ENCODE assay signal across 8 cellular contexts in the genomic region with DNA sequence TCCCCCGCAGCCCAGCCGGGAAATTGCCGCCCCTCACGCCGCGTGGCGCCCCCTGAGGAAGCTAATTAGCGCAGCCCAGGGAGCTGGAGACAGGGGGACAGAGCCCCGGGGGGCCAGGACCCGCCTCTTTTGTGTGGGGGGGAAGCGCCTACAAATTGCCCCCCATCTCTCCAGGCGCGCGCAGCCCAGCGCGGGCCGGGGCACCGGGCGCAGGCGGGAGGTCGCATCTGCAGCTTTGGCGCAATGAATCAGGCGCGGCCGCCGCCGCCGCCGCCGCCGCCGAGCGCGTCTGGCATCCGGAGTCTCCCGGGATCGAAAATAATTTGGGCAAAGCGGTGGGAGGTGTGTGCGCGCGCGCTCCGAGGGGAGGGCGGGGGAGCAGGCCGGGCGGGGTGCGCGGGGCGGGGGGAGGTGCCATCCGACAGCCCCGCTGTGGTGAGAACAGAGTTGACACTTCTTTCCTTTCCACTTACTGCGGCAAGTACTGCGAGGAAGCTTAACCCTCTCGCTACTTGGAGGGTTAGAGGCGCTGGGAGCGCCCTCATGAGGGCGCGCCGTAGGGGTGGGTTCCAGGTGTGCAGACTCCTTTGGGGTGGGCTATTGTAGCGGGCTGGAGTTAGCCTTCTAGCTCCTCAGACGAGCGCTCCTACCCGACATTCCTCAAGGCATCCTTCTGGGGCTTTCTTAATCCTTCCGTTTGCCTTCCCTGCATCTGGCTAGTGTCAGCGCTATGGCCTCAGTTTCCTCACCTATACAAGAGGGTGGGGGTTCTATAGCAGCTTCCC.
DNase-seq lines count a peak whose midpoint lies in the region; ATAC-seq, FAIRE-seq and TF ChIP-seq lines count a peak whose summit lies in the region.

No MANE protein-coding gene starts in this region.

- peaks cover 19% of the 10 kb centered on the region for H3K4me1 Mint-ChIP-seq in activated naive CD8-positive, alpha-beta T cell treated with anti-CD3 and anti-CD28 coated beads for 36 hours

- no peak overlapping the region for H3K27ac Mint-ChIP-seq in activated naive CD8-positive, alpha-beta T cell treated with anti-CD3 and anti-CD28 coated beads for 36 hours

- H3K36me3 Mint-ChIP-seq in activated naive CD8-positive, alpha-beta T cell treated with anti-CD3 and anti-CD28 coated beads for 36 hours = no peaks in the 10 kb centered on the region

- H3K4me3 ChIP-seq in SJCRH30 = peak overlapping the region; percentile 66
- H3K4me3 ChIP-seq in prostate gland = peak overlapping the region; percentile 31 to 38

- H3K27ac ChIP-seq in SJCRH30 (peak overlapping the region; percentile 89), prostate gland (no peak overlapping the region)

- peak; percentile 13 for FAIRE-seq in HTR-8/SVneo (lab: Jason Lieb, UNC)

- intact Hi-C loops in left cardiac atrium (cut with DNase I) = loop anchor here in 1 of 2 donors (2.0 kb wide), 1 partner anchor 54 kb away; no protein-coding TSS in a partner anchor
- intact Hi-C loops in prostate gland (cut with DNase I) = loop anchor here (5.0 kb wide), 1 partner anchor 56 kb away; no protein-coding TSS in a partner anchor

- TF ChIP-seq CTCF in prostate gland (IDR thresholded peaks at IDR 0.05) = no peak

- H3K9me3 Mint-ChIP-seq in activated naive CD8-positive, alpha-beta T cell treated with anti-CD3 and anti-CD28 coated beads for 36 hours = no peaks in the 10 kb centered on the region

- H3K4me3 Mint-ChIP-seq in activated naive CD8-positive, alpha-beta T cell treated with anti-CD3 and anti-CD28 coated beads for 36 hours = peak overlapping the region; percentile 60

- DNase-seq in ELR (ENCODE audit: low read depth) (peak; percentile 58), HTR-8/SVneo (ENCODE audit: insufficient read length, low spot score) (peak; percentile 53), SJCRH30 (peak; percentile 79 to 80), left cardiac atrium (peak; percentile 43), prostate gland (ENCODE audit: low spot score) (no peak)
- peak; percentile 71 for DNase-seq in activated naive CD8-positive, alpha-beta T cell treated with anti-CD3 and anti-CD28 coated beads for 36 hours

- TF ChIP-seq POLR2A in prostate gland (IDR thresholded peaks at IDR 0.05) = no peak

- ATAC-seq in left cardiac atrium (peak; percentile 56 to 67), GM21423 (IDR thresholded peaks at IDR 0.05; ENCODE audit: unreplicated experiment) (no peak), HG02678 (IDR thresholded peaks at IDR 0.05; ENCODE audit: unreplicated experiment) (no peak)

- H3K36me3 ChIP-seq in SJCRH30 (no peaks in the 10 kb centered on the region), prostate gland (no peaks in the 10 kb centered on the region)

- H3K4me1 ChIP-seq in SJCRH30 (peaks cover 16% of the 10 kb centered on the region), prostate gland (replicated peaks) (no peaks in the 10 kb centered on the region)

- WGBS in prostate gland = 3% methylated on average over 37 of the region's 65 CpGs

- H3K9me3 ChIP-seq in SJCRH30 (replicated peaks) (no peaks in the 10 kb centered on the region), prostate gland (no peaks in the 10 kb centered on the region)

- H3K27me3 Mint-ChIP-seq in activated naive CD8-positive, alpha-beta T cell treated with anti-CD3 and anti-CD28 coated beads for 36 hours = no peaks in the 10 kb centered on the region

- no peaks in the 10 kb centered on the region for H3K27me3 ChIP-seq in SJCRH30
- H3K27me3 ChIP-seq in prostate gland (replicated peaks; ENCODE audit: insufficient read depth) = no peaks in the 10 kb centered on the region

Comparison
In these comparisons a context has a peak if more than half of its experiments do, and no peak if none do; other contexts are left out.
1. ATAC-seq: peak in left cardiac atrium (2 of 2); none in GM21423 (single experiment) and HG02678 (single experiment).